Comparison of ENCODE assay signal across 1 cellular context in the genomic region with DNA sequence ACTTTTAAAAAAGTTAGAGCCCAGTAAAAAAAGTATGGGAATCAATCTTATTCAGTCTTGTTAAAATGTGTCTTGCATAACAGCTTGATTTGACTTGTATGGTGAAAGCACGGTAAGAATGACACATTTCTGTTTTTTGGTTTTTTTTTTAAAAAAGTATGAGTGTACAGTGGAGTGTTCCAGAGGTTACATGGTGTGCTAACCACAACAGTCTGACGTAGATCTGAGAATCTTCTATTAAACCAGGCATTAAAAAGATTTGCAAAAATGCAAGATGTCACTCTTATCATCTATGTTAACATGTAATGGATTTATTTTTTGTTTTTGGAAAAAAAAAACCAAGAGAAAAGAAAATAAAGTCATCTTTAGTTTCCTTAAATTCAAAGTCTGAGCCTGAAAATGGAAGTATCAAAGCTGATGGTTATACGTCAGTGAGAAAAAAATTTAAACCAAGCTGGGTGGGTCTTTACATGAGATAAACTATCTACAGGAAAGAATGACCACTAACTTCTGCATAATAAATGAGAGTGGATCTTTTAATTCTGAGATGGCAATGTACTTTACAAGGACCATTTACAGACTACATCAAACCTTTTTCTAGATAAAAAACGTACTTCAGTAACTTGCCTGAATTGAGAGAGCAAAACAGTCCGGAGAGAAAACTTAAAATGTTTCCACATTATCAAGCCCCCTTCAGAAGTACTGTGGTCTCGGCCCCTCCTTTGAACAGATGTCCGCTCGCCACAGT.
A peak's percentile ranks its signal among the peaks of the same experiment; 100 is the strongest.
TF ChIP-seq lines count a peak whose summit lies in the region.

No MANE protein-coding gene starts in this region.

TF ChIP-seq in IMR-90, 13 proteins besides CTCF, POLR2A, EP300 and RAD21:
- peak; percentile 96 for TF ChIP-seq CEBPB (IDR thresholded peaks at IDR 0.05; ENCODE audit: low read depth, low read length)
- no peak for TF ChIP-seq MAZ (IDR thresholded peaks at IDR 0.05; ENCODE audit: borderline replicate concordance, low read depth, low read length)
- TF ChIP-seq FOS (IDR thresholded peaks at IDR 0.05; ENCODE audit: low read depth, low read length): peak; percentile 70; the same call in 1 of the 2 replicates
- TF ChIP-seq, protein P1, sequence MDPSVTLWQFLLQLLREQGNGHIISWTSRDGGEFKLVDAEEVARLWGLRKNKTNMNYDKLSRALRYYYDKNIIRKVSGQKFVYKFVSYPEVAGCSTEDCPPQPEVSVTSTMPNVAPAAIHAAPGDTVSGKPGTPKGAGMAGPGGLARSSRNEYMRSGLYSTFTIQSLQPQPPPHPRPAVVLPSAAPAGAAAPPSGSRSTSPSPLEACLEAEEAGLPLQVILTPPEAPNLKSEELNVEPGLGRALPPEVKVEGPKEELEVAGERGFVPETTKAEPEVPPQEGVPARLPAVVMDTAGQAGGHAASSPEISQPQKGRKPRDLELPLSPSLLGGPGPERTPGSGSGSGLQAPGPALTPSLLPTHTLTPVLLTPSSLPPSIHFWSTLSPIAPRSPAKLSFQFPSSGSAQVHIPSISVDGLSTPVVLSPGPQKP (IDR thresholded peaks at IDR 0.05; ENCODE audit: borderline replicate concordance, low read depth, low read length): no peak
- no peak for TF ChIP-seq NFE2L2 (IDR thresholded peaks at IDR 0.05; ENCODE audit: low read depth, low read length)
- no peak for TF ChIP-seq MXI1 (IDR thresholded peaks at IDR 0.05; ENCODE audit: borderline replicate concordance, low read depth, low read length)
- TF ChIP-seq, protein P2, sequence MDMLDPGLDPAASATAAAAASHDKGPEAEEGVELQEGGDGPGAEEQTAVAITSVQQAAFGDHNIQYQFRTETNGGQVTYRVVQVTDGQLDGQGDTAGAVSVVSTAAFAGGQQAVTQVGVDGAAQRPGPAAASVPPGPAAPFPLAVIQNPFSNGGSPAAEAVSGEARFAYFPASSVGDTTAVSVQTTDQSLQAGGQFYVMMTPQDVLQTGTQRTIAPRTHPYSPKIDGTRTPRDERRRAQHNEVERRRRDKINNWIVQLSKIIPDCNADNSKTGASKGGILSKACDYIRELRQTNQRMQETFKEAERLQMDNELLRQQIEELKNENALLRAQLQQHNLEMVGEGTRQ (IDR thresholded peaks at IDR 0.05; ENCODE audit: low read depth, low read length): no peak
